In genomic region chr9:68585034-68585761, GRCh38 we compare ENCODE assay signal across 2 cellular contexts.
TF ChIP-seq lines count a peak whose summit lies in the region.

No MANE protein-coding gene starts in this region.

TF ChIP-seq in HEK293, 187 proteins besides CTCF, POLR2A, EP300 and RAD21 (continued from another document):
- TF ChIP-seq REST (tag by site-specific recombination; IDR thresholded peaks at IDR 0.05), result no peak
TF ChIP-seq in HEK293: peak in this region for 1.

TF ChIP-seq in WTC11, 78 proteins besides CTCF, POLR2A, EP300 and RAD21 (continued from another document):
- TF ChIP-seq, protein P1, sequence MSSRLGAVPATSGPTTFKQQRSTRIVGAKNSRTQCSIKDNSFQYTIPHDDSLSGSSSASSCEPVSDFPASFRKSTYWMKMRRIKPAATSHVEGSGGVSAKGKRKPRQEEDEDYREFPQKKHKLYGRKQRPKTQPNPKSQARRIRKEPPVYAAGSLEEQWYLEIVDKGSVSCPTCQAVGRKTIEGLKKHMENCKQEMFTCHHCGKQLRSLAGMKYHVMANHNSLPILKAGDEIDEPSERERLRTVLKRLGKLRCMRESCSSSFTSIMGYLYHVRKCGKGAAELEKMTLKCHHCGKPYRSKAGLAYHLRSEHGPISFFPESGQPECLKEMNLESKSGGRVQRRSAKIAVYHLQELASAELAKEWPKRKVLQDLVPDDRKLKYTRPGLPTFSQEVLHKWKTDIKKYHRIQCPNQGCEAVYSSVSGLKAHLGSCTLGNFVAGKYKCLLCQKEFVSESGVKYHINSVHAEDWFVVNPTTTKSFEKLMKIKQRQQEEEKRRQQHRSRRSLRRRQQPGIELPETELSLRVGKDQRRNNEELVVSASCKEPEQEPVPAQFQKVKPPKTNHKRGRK (CRISPR knock-in tag; IDR thresholded peaks at IDR 0.05; ENCODE audit: borderline replicate concordance), result no peak
- TF ChIP-seq AFF4 (CRISPR knock-in tag; IDR thresholded peaks at IDR 0.05; ENCODE audit: borderline replicate concordance), result no peak
- TF ChIP-seq FOXP4 (CRISPR knock-in tag; IDR thresholded peaks at IDR 0.05), result no peak
- TF ChIP-seq, protein P2, sequence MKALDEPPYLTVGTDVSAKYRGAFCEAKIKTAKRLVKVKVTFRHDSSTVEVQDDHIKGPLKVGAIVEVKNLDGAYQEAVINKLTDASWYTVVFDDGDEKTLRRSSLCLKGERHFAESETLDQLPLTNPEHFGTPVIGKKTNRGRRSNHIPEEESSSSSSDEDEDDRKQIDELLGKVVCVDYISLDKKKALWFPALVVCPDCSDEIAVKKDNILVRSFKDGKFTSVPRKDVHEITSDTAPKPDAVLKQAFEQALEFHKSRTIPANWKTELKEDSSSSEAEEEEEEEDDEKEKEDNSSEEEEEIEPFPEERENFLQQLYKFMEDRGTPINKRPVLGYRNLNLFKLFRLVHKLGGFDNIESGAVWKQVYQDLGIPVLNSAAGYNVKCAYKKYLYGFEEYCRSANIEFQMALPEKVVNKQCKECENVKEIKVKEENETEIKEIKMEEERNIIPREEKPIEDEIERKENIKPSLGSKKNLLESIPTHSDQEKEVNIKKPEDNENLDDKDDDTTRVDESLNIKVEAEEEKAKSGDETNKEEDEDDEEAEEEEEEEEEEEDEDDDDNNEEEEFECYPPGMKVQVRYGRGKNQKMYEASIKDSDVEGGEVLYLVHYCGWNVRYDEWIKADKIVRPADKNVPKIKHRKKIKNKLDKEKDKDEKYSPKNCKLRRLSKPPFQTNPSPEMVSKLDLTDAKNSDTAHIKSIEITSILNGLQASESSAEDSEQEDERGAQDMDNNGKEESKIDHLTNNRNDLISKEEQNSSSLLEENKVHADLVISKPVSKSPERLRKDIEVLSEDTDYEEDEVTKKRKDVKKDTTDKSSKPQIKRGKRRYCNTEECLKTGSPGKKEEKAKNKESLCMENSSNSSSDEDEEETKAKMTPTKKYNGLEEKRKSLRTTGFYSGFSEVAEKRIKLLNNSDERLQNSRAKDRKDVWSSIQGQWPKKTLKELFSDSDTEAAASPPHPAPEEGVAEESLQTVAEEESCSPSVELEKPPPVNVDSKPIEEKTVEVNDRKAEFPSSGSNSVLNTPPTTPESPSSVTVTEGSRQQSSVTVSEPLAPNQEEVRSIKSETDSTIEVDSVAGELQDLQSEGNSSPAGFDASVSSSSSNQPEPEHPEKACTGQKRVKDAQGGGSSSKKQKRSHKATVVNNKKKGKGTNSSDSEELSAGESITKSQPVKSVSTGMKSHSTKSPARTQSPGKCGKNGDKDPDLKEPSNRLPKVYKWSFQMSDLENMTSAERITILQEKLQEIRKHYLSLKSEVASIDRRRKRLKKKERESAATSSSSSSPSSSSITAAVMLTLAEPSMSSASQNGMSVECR (CRISPR knock-in tag; IDR thresholded peaks at IDR 0.05; ENCODE audit: borderline replicate concordance), result no peak
- TF ChIP-seq CBFB (CRISPR knock-in tag; IDR thresholded peaks at IDR 0.05; ENCODE audit: low read depth), result no peak
- no peak for TF ChIP-seq NFE2L1 (CRISPR knock-in tag; IDR thresholded peaks at IDR 0.05)
TF ChIP-seq in WTC11: peak in this region for 0.
